Comparison of ENCODE assay signal across 21 cellular contexts in genomic region chr16:23232806-23233205, GRCh38. TPM values are rescaled to one million over a fixed set of nuclear protein-coding genes. Genes with fewer than 3 reads are reported as not detected.
DNase-seq lines count a peak whose midpoint lies in the region; ATAC-seq and TF ChIP-seq lines count a peak whose summit lies in the region.
"Had no signal": no experiment of that assay in that cellular context is flagged by ENCODE, and none has a peak within 500 bp of the region (broad histone marks: within the 10 kb centered on the region; RNA-seq: fewer than 3 reads in every experiment).

No MANE protein-coding gene starts in this region.

- no peaks in the 10 kb centered on the region for H3K27me3 ChIP-seq in upper lobe of right lung
- H3K27me3 ChIP-seq: SJCRH30 had no signal

- no peak for TF ChIP-seq CTCF in upper lobe of right lung (IDR thresholded peaks at IDR 0.05)

- no peaks in the 10 kb centered on the region for H3K9me3 ChIP-seq in upper lobe of right lung
- H3K9me3 ChIP-seq: SJCRH30 had no signal

- DNase-seq in NCI-H1417 (lab: John Stamatoyannopoulos, UW) (peak in 2 of 3 experiments; percentile 51 to 63), NCI-H1417 treated with DMSO at 0.1 percent for 48 hours (lab: John Stamatoyannopoulos, UW) (no peak), DMS153 treated with DMSO at 0.1 percent for 48 hours (lab: John Stamatoyannopoulos, UW; ENCODE audit: unreplicated experiment) (peak; percentile 16), NCI-H2029 treated with DMSO at 0.1 percent for 48 hours (lab: John Stamatoyannopoulos, UW) (peak; percentile 43), RPMI8226 (peak; percentile 13), upper lobe of right lung (no peak), KG1 (lab: John Stamatoyannopoulos, UW) (no peak)
- DNase-seq: C1 segment of cervical spinal cord; COR-L47; DND-41; GDM1; HCEC 1CT; NCI-H2081 treated with DMSO at 0.1 percent for 48 hours; NK-92 treated with Interleukin-12 subunit alpha and Interleukin-12 subunit beta, amount 100 ng/mL, for 24 hours; OCI-M1; SJCRH30; SW 1271 had no signal

- no peaks in the 10 kb centered on the region for H3K36me3 ChIP-seq in upper lobe of right lung
- H3K36me3 ChIP-seq: SJCRH30 had no signal

- no peak overlapping the region for H3K27ac ChIP-seq in upper lobe of right lung
- H3K27ac ChIP-seq: RWPE1, SJCRH30 had no signal

- ATAC-seq in upper lobe of right lung (no peak), HG03378 (IDR thresholded peaks at IDR 0.05; ENCODE audit: unreplicated experiment) (no peak)

- H3K4me3 ChIP-seq in upper lobe of right lung = no peak overlapping the region
- H3K4me3 ChIP-seq: SJCRH30 had no signal

- H3K4me1 ChIP-seq in upper lobe of right lung = no peaks in the 10 kb centered on the region
- H3K4me1 ChIP-seq: SJCRH30 had no signal

- intact Hi-C loops in upper lobe of right lung (cut with DNase I) = no loop called here

RNA-seq across cellular contexts. Expression of gene SCNN1G, which starts 50.3 kb away (rescaled TPM):
- total RNA-seq in upper lobe of right lung = 14.8 TPM
- total RNA-seq: A172, HT1080, SJCRH30 had no signal

Comparison
In these comparisons a context has a peak if more than half of its experiments do, and no peak if none do; other contexts are left out.
1. DNase-seq: peak in NCI-H1417 (2 of 3), DMS153 treated with DMSO at 0.1 percent for 48 hours (single experiment), NCI-H2029 treated with DMSO at 0.1 percent for 48 hours (single experiment) and RPMI8226 (single experiment); none in NCI-H1417 treated with DMSO at 0.1 percent for 48 hours (single experiment), upper lobe of right lung (single experiment) and KG1 (single experiment).